22 cellular contexts compared by ENCODE assay signal in the genomic region with DNA sequence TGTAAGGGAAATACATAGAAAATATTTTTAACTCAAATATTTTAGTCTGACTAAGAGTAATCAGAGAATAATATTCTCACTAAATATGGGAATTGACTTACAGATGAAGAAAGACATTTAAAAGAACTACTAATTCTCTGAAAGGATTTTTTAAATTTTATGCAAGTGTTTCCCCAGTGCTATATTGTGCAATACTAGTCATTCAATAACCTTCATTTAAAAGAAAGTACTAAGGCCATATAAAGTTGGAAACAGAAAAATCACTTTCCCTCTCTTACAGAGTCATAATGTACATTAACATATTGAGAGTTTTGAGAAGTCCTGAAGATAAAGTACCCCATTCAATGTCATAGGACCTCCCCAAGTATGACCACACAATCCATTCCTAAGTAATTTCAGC.
DNase-seq lines count a peak whose midpoint lies in the region; ATAC-seq, FAIRE-seq and TF ChIP-seq lines count a peak whose summit lies in the region.
"Had no signal": no experiment of that assay in that cellular context is flagged by ENCODE, and none has a peak within 500 bp of the region (broad histone marks: within the 10 kb centered on the region; RNA-seq: fewer than 3 reads in every experiment).

No MANE protein-coding gene starts in this region.

- H3K9me1 ChIP-seq in K562 (ENCODE audit: control insufficient read depth, insufficient read depth, low read length), result no peaks in the 10 kb centered on the region

- H3K4me1 ChIP-seq in HepG2 (ENCODE audit: insufficient read depth, low read length) (no peaks in the 10 kb centered on the region), right lobe of liver (no peaks in the 10 kb centered on the region), K562 (replicated peaks in 1 of 2; ENCODE audit: control insufficient read depth in 2 of 2, insufficient read depth in 2 of 2, low read length in 2 of 2) (no peaks in the 10 kb centered on the region)
- H3K4me1 ChIP-seq: A549, BE2C, BLaER1, Caco-2 had no signal

- CTCF ChIA-PET in HepG2 (lab: Yijun Ruan, JAX; ENCODE audit: low intra/inter-chr PET ratio, low total read pairs) (no interaction called here), K562 (lab: Yijun Ruan, JAX; ENCODE audit: low intra/inter-chr PET ratio) (no interaction called here)

- DNase-seq in HepG2 (ENCODE audit: low spot score), result no peak
- DNase-seq in right lobe of liver, result no peak
- no peak for DNase-seq in K562 (ENCODE audit: extremely low read depth in 1 of 4, low spot score in 3 of 4)
- DNase-seq in renal cortical epithelial cell (ENCODE audit: low read depth), result peak; percentile 45
- DNase-seq in GOT3 (lab: John Stamatoyannopoulos, UW), result no peak
- no peak for DNase-seq in activated T-cell treated with anti-CD3 and anti-CD28 coated beads, Interleukin-2, amount 50 U/mL, for 1 hour
- DNase-seq: BE2C; C1 segment of cervical spinal cord; Caco-2; Calu3; CD4-positive, alpha-beta memory T cell; CD4-positive, CD25-positive, alpha-beta regulatory T cell; CD8-positive, alpha-beta memory T cell; DMS79 treated with DMSO at 0.1 percent for 48 hours; GF-D8 had no signal

- no TSS peak for BruUV-seq in HepG2 (replicated peaks; lab: Mats Ljungman, UMichigan)
- no TSS peak for BruUV-seq in K562 (replicated peaks; lab: Mats Ljungman, UMichigan)

- TF ChIP-seq RAD21 in HepG2 (CRISPR knock-in tag; IDR thresholded peaks at IDR 0.05), result no peak
- TF ChIP-seq RAD21 in K562 (CRISPR knock-in tag; conservative IDR thresholded peaks at IDR 0.05 in 1 of 2, IDR thresholded peaks at IDR 0.05 in 1 of 2), result no peak

- POLR2A ChIA-PET in HepG2 (lab: Yijun Ruan, JAX), result no interaction called here
- POLR2A ChIA-PET in K562 (lab: Yijun Ruan, JAX), result no interaction called here

- H2AFZ ChIP-seq in HepG2 (ENCODE audit: low read length), result no peak overlapping the region
- H2AFZ ChIP-seq in K562 (ENCODE audit: low read depth, low read length), result no peak overlapping the region

- no peaks in the 10 kb centered on the region for H3K36me3 ChIP-seq in HepG2 (replicated peaks in 1 of 2; ENCODE audit: control insufficient read depth in 1 of 2, insufficient read depth in 2 of 2, low read length in 2 of 2)
- H3K36me3 ChIP-seq in right lobe of liver, result no peaks in the 10 kb centered on the region
- no peaks in the 10 kb centered on the region for H3K36me3 ChIP-seq in K562 (ENCODE audit: control insufficient read depth, insufficient read depth, low read length)
- H3K36me3 ChIP-seq: BE2C, BLaER1 had no signal

- H3K27me3 ChIP-seq in HepG2 (ENCODE audit: control insufficient read depth in 1 of 2, insufficient read depth in 2 of 2, low read length in 2 of 2) (no peaks in the 10 kb centered on the region), right lobe of liver (no peaks in the 10 kb centered on the region), K562 (ENCODE audit: control insufficient read depth in 2 of 2, insufficient read depth in 2 of 2, low read length in 2 of 2) (no peaks in the 10 kb centered on the region)
- H3K27me3 ChIP-seq: BE2C, BLaER1 had no signal

- in situ Hi-C loops in HepG2 (cut with HindIII; ENCODE audit: extremely low pct_ligation_motif_present, low pct_unique_long_range_greater_than_20kb) (no loop called here), K562 (cut with MboI) (no loop called here)

- TF ChIP-seq POLR2A in HepG2 (IDR thresholded peaks at IDR 0.05; ENCODE audit: insufficient read depth in 1 of 2, low read depth in 2 of 2, low read length in 2 of 2) (no peak), right lobe of liver (IDR thresholded peaks at IDR 0.05) (no peak), K562 (conservative IDR thresholded peaks at IDR 0.05) (no peak)

- H3K9ac ChIP-seq in HepG2 (ENCODE audit: insufficient read depth, low read depth, low read length), result no peak overlapping the region
- no peak overlapping the region for H3K9ac ChIP-seq in K562 (ENCODE audit: insufficient read depth in 1 of 2, low read depth in 2 of 2, low read length in 2 of 2)
- H3K9ac ChIP-seq: BLaER1 had no signal

- H3K4me2 ChIP-seq in HepG2 (ENCODE audit: low read depth, low read length) (no peak overlapping the region), K562 (ENCODE audit: insufficient read depth, low read length) (no peak overlapping the region)
- H3K4me2 ChIP-seq: A549, BLaER1 had no signal

- H3K4me3 ChIP-seq in HepG2 (replicated peaks in 1 of 3; ENCODE audit: insufficient read depth in 1 of 3, low read depth in 2 of 3, low read length in 3 of 3) (no peak overlapping the region), right lobe of liver (no peak overlapping the region), K562 (no peak overlapping the region)
- H3K4me3 ChIP-seq: A549, BLaER1 had no signal

- H3K27ac ChIP-seq in HepG2 (ENCODE audit: extremely low read length, insufficient read depth, low read length) (no peak overlapping the region), right lobe of liver (no peak overlapping the region), K562 (ENCODE audit: extremely low read depth, low read depth, low read length) (no peak overlapping the region)
- H3K27ac ChIP-seq: 22Rv1, A549, BLaER1 had no signal

- H3K9me3 ChIP-seq in HepG2 (ENCODE audit: low read length) (peaks cover 21% of the 10 kb centered on the region; the same call in 1 of the 2 replicates), right lobe of liver (no peaks in the 10 kb centered on the region), K562 (replicated peaks; ENCODE audit: control insufficient read depth, insufficient read depth, low read depth, low read length) (no peaks in the 10 kb centered on the region)
- H3K9me3 ChIP-seq: A549, BE2C, BLaER1, Caco-2 had no signal

- TF ChIP-seq CTCF in HepG2 (CRISPR knock-in tag; IDR thresholded peaks at IDR 0.05), result no peak
- TF ChIP-seq CTCF in right lobe of liver (IDR thresholded peaks at IDR 0.05), result no peak
- no peak for TF ChIP-seq CTCF in K562 (IDR thresholded peaks at IDR 0.05 in 2 of 3, conservative IDR thresholded peaks at IDR 0.05 in 1 of 3; ENCODE audit: insufficient read depth in 2 of 3, low read depth in 1 of 3, low read length in 3 of 3)

- H3K79me2 ChIP-seq in HepG2 (ENCODE audit: insufficient read depth, low read length) (no peaks in the 10 kb centered on the region), K562 (ENCODE audit: control insufficient read depth, insufficient read depth, low read length) (no peaks in the 10 kb centered on the region)

- H4K20me1 ChIP-seq in HepG2 (ENCODE audit: insufficient read depth, low read length) (no peaks in the 10 kb centered on the region), K562 (replicated peaks; ENCODE audit: control insufficient read depth, insufficient read depth, low read length) (no peaks in the 10 kb centered on the region)
- H4K20me1 ChIP-seq: BLaER1 had no signal

- ATAC-seq in HepG2 (no peak), right lobe of liver (no peak), K562 (no peak)
- ATAC-seq: A549 had no signal

- intact Hi-C loops in HepG2 (cut with micrococcal nuclease; ENCODE audit: unreplicated experiment) (no loop called here), right lobe of liver (cut with DNase I) (no loop called here), K562 (cut with micrococcal nuclease) (no loop called here)

- no peak for TF ChIP-seq EP300 in HepG2 (IDR thresholded peaks at IDR 0.05; ENCODE audit: low read depth in 2 of 2, low read length in 2 of 2)
- no peak for TF ChIP-seq EP300 in HepG2 (CRISPR knock-in tag; IDR thresholded peaks at IDR 0.05; ENCODE audit: borderline replicate concordance)
- TF ChIP-seq EP300 in K562 (IDR thresholded peaks at IDR 0.05; ENCODE audit: low read length), result no peak

- no peak for FAIRE-seq in HepG2 (lab: Jason Lieb, UNC)
- no peak for FAIRE-seq in K562 (lab: Jason Lieb, UNC)
- FAIRE-seq: A549, D721Med, G401.6, GM12891, GM19239 had no signal

TF ChIP-seq in HepG2, 621 proteins besides CTCF, POLR2A, EP300 and RAD21:
- TF ChIP-seq ZNF878 (CRISPR knock-in tag; IDR thresholded peaks at IDR 0.05), result no peak
- peak; percentile 72; the same call in 1 of the 2 replicates for TF ChIP-seq CEBPB (IDR thresholded peaks at IDR 0.05; ENCODE audit: borderline replicate concordance, low read depth, low read length)
TF ChIP-seq in HepG2: peak in this region for 1.

TF ChIP-seq in K562, 482 proteins besides CTCF, POLR2A, EP300 and RAD21 (continues in another document):
- no peak for TF ChIP-seq SOX6 (IDR thresholded peaks at IDR 0.05)
- no peak for TF ChIP-seq CEBPG (CRISPR knock-in tag; IDR thresholded peaks at IDR 0.05)
- TF ChIP-seq CEBPG (tag; conservative IDR thresholded peaks at IDR 0.05 in 1 of 2, IDR thresholded peaks at IDR 0.05 in 1 of 2), result peak in 1 of 2 experiments; percentile 72; a peak in 2 of 4 replicates
- TF ChIP-seq, protein P1, sequence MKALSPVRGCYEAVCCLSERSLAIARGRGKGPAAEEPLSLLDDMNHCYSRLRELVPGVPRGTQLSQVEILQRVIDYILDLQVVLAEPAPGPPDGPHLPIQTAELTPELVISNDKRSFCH (CRISPR knock-in tag; IDR thresholded peaks at IDR 0.05), result no peak
- TF ChIP-seq, protein P1 (tag; IDR thresholded peaks at IDR 0.05), result no peak
- TF ChIP-seq SREBF1 (IDR thresholded peaks at IDR 0.05; ENCODE audit: borderline replicate concordance, low read depth, low read length), result no peak
- TF ChIP-seq KAT7 (CRISPR knock-in tag; IDR thresholded peaks at IDR 0.05; ENCODE audit: borderline replicate concordance), result no peak
- TF ChIP-seq, protein P2, sequence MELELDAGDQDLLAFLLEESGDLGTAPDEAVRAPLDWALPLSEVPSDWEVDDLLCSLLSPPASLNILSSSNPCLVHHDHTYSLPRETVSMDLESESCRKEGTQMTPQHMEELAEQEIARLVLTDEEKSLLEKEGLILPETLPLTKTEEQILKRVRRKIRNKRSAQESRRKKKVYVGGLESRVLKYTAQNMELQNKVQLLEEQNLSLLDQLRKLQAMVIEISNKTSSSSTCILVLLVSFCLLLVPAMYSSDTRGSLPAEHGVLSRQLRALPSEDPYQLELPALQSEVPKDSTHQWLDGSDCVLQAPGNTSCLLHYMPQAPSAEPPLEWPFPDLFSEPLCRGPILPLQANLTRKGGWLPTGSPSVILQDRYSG (tag; conservative IDR thresholded peaks at IDR 0.05; ENCODE audit: low read depth), result no peak
- no peak for TF ChIP-seq ZNF280B (CRISPR knock-in tag; IDR thresholded peaks at IDR 0.05)
- no peak for TF ChIP-seq ZNF583 (CRISPR knock-in tag; IDR thresholded peaks at IDR 0.05)

Comparison
In these comparisons a context has a peak if more than half of its experiments do, and no peak if none do; other contexts are left out.
1. Of the 241 proteins assayed by ChIP-seq in both HepG2 and K562: peak only in HepG2: none; only in K562: none; in both: CEBPB; in neither: 239; mixed calls (peak in some experiments, not most) for 1.